In genomic region chr3:142644502-142644901, GRCh38 we compare ENCODE assay signal across 14 cellular contexts. TPM values are rescaled to one million over a fixed set of nuclear protein-coding genes. Genes with fewer than 3 reads are reported as not detected.
DNase-seq lines count a peak whose midpoint lies in the region; ATAC-seq and TF ChIP-seq lines count a peak whose summit lies in the region.
"Had no signal": no experiment of that assay in that cellular context is flagged by ENCODE, and none has a peak within 500 bp of the region (broad histone marks: within the 10 kb centered on the region; RNA-seq: fewer than 3 reads in every experiment).

No MANE protein-coding gene starts in this region.

- H3K36me3 Mint-ChIP-seq in T-helper 17 cell (ENCODE audit: low read depth) = no peaks in the 10 kb centered on the region
- H3K36me3 Mint-ChIP-seq: CD8-positive, alpha-beta memory T cell had no signal

- H3K9me3 ChIP-seq in T-helper 17 cell (ENCODE audit: control insufficient read depth, low read length, poor library complexity, severe bottlenecking) (no peaks in the 10 kb centered on the region), heart right ventricle (no peaks in the 10 kb centered on the region)
- H3K9me3 ChIP-seq: BLaER1, Caco-2, HAP-1 had no signal

- ATAC-seq in T-helper 17 cell (no peak), heart right ventricle (no peak), HG03460 (IDR thresholded peaks at IDR 0.05; ENCODE audit: unreplicated experiment) (no peak)

- no peak overlapping the region for H3K27ac ChIP-seq in heart right ventricle
- H3K27ac ChIP-seq: BLaER1 had no signal

- H3K27ac Mint-ChIP-seq in T-helper 17 cell = peak overlapping the region; percentile 57
- H3K27ac Mint-ChIP-seq: CD8-positive, alpha-beta memory T cell; HFFc6 had no signal

- 77 to 81% methylated on average over 6 of the region's 6 CpGs for WGBS in heart right ventricle, 2 donors

- intact Hi-C loops in heart right ventricle (cut with DNase I) = no loop called here

- DNase-seq in HK-2 (ENCODE audit: unreplicated experiment) (peak; percentile 12), T-helper 17 cell (no peak), kidney tubule cell (ENCODE audit: low spot score) (peak; percentile 65), heart right ventricle (no peak), NCI-H2107 (lab: John Stamatoyannopoulos, UW) (no peak)
- DNase-seq: AML-193; Caco-2; CD8-positive, alpha-beta memory T cell; DMS53; HFFc6; IMR-90 had no signal

- H3K4me3 Mint-ChIP-seq in T-helper 17 cell = no peak overlapping the region
- H3K4me3 Mint-ChIP-seq: CD8-positive, alpha-beta memory T cell; HFFc6 had no signal

- H3K4me1 Mint-ChIP-seq in T-helper 17 cell = peaks cover 3% of the 10 kb centered on the region
- H3K4me1 Mint-ChIP-seq: CD8-positive, alpha-beta memory T cell had no signal

- H3K36me3 ChIP-seq in heart right ventricle = no peaks in the 10 kb centered on the region
- H3K36me3 ChIP-seq: BLaER1, HAP-1 had no signal

- H3K4me1 ChIP-seq in heart right ventricle = no peaks in the 10 kb centered on the region
- H3K4me1 ChIP-seq: BLaER1, HAP-1 had no signal

- no peak overlapping the region for H3K4me3 ChIP-seq in heart right ventricle
- H3K4me3 ChIP-seq: BLaER1, HAP-1 had no signal

- no peaks in the 10 kb centered on the region for H3K27me3 ChIP-seq in heart right ventricle
- H3K27me3 ChIP-seq: BLaER1 had no signal

- peaks cover 7% of the 10 kb centered on the region for H3K27me3 Mint-ChIP-seq in T-helper 17 cell

- no peak for TF ChIP-seq CTCF in heart right ventricle (IDR thresholded peaks at IDR 0.05)

RNA-seq across cellular contexts. Expression of gene PLS1, which starts 48.3 kb away (rescaled TPM):
- 1 to 10 TPM in 1 of 2 donors, under 1 TPM in 1; 0.44 to 1.0 TPM for total RNA-seq in T-helper 17 cell
- 1 to 10 TPM; 1.0 to 2.7 (median 1.8) TPM for total RNA-seq in heart right ventricle
- polyA plus RNA-seq in heart right ventricle = under 1 TPM; 0.72 to 0.73 TPM

Comparison
In these comparisons a context has a peak if more than half of its experiments do, and no peak if none do; other contexts are left out.
1. DNase-seq: peak in HK-2 (single experiment) and kidney tubule cell (single experiment); none in T-helper 17 cell (0 of 3), heart right ventricle (0 of 2) and NCI-H2107 (single experiment).